ENCODE assay signal across 1 cellular context in the genomic region with DNA sequence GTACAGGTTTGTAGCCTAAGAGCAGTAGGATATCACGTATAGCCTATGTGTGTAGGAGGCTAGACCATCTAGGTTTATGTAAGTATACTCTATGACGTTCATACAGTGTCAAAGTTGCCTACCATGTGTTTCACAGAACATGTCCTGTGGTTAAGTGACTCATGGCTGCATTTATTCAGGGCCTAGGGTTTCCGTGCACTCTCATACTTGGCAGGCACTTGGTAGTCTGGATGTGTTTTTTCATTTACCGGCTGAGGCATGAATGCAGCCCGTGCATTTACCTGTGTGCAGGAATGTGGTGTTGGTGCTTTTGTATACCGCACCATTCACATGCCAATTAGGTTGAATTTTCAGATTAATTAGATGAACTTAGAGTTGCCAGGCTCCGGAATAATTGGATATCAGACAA.
TF ChIP-seq lines count a peak whose summit lies in the region.

No MANE protein-coding gene starts in this region.

TF ChIP-seq in K562, 482 proteins besides CTCF, POLR2A, EP300 and RAD21 (continued from another document):
- TF ChIP-seq, protein P1, sequence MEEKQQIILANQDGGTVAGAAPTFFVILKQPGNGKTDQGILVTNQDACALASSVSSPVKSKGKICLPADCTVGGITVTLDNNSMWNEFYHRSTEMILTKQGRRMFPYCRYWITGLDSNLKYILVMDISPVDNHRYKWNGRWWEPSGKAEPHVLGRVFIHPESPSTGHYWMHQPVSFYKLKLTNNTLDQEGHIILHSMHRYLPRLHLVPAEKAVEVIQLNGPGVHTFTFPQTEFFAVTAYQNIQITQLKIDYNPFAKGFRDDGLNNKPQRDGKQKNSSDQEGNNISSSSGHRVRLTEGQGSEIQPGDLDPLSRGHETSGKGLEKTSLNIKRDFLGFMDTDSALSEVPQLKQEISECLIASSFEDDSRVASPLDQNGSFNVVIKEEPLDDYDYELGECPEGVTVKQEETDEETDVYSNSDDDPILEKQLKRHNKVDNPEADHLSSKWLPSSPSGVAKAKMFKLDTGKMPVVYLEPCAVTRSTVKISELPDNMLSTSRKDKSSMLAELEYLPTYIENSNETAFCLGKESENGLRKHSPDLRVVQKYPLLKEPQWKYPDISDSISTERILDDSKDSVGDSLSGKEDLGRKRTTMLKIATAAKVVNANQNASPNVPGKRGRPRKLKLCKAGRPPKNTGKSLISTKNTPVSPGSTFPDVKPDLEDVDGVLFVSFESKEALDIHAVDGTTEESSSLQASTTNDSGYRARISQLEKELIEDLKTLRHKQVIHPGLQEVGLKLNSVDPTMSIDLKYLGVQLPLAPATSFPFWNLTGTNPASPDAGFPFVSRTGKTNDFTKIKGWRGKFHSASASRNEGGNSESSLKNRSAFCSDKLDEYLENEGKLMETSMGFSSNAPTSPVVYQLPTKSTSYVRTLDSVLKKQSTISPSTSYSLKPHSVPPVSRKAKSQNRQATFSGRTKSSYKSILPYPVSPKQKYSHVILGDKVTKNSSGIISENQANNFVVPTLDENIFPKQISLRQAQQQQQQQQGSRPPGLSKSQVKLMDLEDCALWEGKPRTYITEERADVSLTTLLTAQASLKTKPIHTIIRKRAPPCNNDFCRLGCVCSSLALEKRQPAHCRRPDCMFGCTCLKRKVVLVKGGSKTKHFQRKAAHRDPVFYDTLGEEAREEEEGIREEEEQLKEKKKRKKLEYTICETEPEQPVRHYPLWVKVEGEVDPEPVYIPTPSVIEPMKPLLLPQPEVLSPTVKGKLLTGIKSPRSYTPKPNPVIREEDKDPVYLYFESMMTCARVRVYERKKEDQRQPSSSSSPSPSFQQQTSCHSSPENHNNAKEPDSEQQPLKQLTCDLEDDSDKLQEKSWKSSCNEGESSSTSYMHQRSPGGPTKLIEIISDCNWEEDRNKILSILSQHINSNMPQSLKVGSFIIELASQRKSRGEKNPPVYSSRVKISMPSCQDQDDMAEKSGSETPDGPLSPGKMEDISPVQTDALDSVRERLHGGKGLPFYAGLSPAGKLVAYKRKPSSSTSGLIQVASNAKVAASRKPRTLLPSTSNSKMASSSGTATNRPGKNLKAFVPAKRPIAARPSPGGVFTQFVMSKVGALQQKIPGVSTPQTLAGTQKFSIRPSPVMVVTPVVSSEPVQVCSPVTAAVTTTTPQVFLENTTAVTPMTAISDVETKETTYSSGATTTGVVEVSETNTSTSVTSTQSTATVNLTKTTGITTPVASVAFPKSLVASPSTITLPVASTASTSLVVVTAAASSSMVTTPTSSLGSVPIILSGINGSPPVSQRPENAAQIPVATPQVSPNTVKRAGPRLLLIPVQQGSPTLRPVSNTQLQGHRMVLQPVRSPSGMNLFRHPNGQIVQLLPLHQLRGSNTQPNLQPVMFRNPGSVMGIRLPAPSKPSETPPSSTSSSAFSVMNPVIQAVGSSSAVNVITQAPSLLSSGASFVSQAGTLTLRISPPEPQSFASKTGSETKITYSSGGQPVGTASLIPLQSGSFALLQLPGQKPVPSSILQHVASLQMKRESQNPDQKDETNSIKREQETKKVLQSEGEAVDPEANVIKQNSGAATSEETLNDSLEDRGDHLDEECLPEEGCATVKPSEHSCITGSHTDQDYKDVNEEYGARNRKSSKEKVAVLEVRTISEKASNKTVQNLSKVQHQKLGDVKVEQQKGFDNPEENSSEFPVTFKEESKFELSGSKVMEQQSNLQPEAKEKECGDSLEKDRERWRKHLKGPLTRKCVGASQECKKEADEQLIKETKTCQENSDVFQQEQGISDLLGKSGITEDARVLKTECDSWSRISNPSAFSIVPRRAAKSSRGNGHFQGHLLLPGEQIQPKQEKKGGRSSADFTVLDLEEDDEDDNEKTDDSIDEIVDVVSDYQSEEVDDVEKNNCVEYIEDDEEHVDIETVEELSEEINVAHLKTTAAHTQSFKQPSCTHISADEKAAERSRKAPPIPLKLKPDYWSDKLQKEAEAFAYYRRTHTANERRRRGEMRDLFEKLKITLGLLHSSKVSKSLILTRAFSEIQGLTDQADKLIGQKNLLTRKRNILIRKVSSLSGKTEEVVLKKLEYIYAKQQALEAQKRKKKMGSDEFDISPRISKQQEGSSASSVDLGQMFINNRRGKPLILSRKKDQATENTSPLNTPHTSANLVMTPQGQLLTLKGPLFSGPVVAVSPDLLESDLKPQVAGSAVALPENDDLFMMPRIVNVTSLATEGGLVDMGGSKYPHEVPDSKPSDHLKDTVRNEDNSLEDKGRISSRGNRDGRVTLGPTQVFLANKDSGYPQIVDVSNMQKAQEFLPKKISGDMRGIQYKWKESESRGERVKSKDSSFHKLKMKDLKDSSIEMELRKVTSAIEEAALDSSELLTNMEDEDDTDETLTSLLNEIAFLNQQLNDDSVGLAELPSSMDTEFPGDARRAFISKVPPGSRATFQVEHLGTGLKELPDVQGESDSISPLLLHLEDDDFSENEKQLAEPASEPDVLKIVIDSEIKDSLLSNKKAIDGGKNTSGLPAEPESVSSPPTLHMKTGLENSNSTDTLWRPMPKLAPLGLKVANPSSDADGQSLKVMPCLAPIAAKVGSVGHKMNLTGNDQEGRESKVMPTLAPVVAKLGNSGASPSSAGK (IDR thresholded peaks at IDR 0.05) = peak; percentile 79
- TF ChIP-seq CBFB (CRISPR knock-in tag; IDR thresholded peaks at IDR 0.05) (0 out of 2 replicates have a peak, but pooled peaks have one; percentile 33), ZNF589 (CRISPR knock-in tag; IDR thresholded peaks at IDR 0.05; ENCODE audit: low read depth) (peak; percentile 59; the same call in 1 of the 2 replicates), ARID2 (IDR thresholded peaks at IDR 0.05) (no peak), ASH1L (IDR thresholded peaks at IDR 0.05; ENCODE audit: borderline replicate concordance, low read depth, partially characterized antibody) (no peak), ATF1 (CRISPR knock-in tag; IDR thresholded peaks at IDR 0.05) (no peak), ATF1 (tag; IDR thresholded peaks at IDR 0.05) (peak; percentile 30; the same call in 1 of the 2 replicates), ARID1B (IDR thresholded peaks at IDR 0.05) (peak; percentile 40), NR2C2 (CRISPR knock-in tag; IDR thresholded peaks at IDR 0.05) (no peak), NR2C2 (tag; IDR thresholded peaks at IDR 0.05) (peak; percentile 59; the same call in 1 of the 2 replicates), STAG1 (CRISPR knock-in tag; IDR thresholded peaks at IDR 0.05; ENCODE audit: borderline replicate concordance) (no peak), ZFX (CRISPR knock-in tag; IDR thresholded peaks at IDR 0.05) (peak; percentile 55), L3MBTL2 (IDR thresholded peaks at IDR 0.05) (peak; percentile 71; the same call in 1 of the 2 replicates), ZNF24 (IDR thresholded peaks at IDR 0.05) (peak; percentile 68; the same call in 1 of the 2 replicates), ZNF764 (CRISPR knock-in tag; IDR thresholded peaks at IDR 0.05; ENCODE audit: low read depth) (no peak), ZNF586 (CRISPR knock-in tag; conservative IDR thresholded peaks at IDR 0.05) (no peak), FOXA1 (IDR thresholded peaks at IDR 0.05; ENCODE audit: borderline replicate concordance) (no peak)
- TF ChIP-seq, protein P2, sequence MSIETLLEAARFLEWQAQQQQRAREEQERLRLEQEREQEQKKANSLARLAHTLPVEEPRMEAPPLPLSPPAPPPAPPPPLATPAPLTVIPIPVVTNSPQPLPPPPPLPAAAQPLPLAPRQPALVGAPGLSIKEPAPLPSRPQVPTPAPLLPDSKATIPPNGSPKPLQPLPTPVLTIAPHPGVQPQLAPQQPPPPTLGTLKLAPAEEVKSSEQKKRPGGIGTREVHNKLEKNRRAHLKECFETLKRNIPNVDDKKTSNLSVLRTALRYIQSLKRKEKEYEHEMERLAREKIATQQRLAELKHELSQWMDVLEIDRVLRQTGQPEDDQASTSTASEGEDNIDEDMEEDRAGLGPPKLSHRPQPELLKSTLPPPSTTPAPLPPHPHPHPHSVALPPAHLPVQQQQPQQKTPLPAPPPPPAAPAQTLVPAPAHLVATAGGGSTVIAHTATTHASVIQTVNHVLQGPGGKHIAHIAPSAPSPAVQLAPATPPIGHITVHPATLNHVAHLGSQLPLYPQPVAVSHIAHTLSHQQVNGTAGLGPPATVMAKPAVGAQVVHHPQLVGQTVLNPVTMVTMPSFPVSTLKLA (conservative IDR thresholded peaks at IDR 0.05) = peak in 1 of 2 experiments; percentile 52; a peak in 1 of 4 replicates
- TF ChIP-seq, protein P3, sequence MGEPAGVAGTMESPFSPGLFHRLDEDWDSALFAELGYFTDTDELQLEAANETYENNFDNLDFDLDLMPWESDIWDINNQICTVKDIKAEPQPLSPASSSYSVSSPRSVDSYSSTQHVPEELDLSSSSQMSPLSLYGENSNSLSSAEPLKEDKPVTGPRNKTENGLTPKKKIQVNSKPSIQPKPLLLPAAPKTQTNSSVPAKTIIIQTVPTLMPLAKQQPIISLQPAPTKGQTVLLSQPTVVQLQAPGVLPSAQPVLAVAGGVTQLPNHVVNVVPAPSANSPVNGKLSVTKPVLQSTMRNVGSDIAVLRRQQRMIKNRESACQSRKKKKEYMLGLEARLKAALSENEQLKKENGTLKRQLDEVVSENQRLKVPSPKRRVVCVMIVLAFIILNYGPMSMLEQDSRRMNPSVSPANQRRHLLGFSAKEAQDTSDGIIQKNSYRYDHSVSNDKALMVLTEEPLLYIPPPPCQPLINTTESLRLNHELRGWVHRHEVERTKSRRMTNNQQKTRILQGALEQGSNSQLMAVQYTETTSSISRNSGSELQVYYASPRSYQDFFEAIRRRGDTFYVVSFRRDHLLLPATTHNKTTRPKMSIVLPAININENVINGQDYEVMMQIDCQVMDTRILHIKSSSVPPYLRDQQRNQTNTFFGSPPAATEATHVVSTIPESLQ (CRISPR knock-in tag; IDR thresholded peaks at IDR 0.05) = no peak
- TF ChIP-seq, protein P4, sequence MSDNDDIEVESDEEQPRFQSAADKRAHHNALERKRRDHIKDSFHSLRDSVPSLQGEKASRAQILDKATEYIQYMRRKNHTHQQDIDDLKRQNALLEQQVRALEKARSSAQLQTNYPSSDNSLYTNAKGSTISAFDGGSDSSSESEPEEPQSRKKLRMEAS (CRISPR knock-in tag; IDR thresholded peaks at IDR 0.05) = peak; percentile 79
- TF ChIP-seq, protein P5, sequence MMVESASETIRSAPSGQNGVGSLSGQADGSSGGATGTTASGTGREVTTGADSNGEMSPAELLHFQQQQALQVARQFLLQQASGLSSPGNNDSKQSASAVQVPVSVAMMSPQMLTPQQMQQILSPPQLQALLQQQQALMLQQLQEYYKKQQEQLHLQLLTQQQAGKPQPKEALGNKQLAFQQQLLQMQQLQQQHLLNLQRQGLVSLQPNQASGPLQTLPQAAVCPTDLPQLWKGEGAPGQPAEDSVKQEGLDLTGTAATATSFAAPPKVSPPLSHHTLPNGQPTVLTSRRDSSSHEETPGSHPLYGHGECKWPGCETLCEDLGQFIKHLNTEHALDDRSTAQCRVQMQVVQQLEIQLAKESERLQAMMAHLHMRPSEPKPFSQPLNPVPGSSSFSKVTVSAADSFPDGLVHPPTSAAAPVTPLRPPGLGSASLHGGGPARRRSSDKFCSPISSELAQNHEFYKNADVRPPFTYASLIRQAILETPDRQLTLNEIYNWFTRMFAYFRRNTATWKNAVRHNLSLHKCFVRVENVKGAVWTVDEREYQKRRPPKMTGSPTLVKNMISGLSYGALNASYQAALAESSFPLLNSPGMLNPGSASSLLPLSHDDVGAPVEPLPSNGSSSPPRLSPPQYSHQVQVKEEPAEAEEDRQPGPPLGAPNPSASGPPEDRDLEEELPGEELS (CRISPR knock-in tag; IDR thresholded peaks at IDR 0.05; ENCODE audit: borderline replicate concordance) = 0 out of 2 replicates have a peak, but pooled peaks have one; percentile 71
- TF ChIP-seq, protein P6, sequence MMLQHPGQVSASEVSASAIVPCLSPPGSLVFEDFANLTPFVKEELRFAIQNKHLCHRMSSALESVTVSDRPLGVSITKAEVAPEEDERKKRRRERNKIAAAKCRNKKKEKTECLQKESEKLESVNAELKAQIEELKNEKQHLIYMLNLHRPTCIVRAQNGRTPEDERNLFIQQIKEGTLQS (IDR thresholded peaks at IDR 0.05) = peak; percentile 68
- TF ChIP-seq, protein P6 (CRISPR knock-in tag; conservative IDR thresholded peaks at IDR 0.05) = no peak
